In genomic region chr4:41028392-41029076, GRCh38 we compare ENCODE assay signal across 1 cellular context.
TF ChIP-seq lines count a peak whose summit lies in the region.

No MANE protein-coding gene starts in this region.

TF ChIP-seq in HEK293, 187 proteins besides CTCF, POLR2A, EP300 and RAD21 (continued from another document and continues in another):
- TF ChIP-seq ZNF639 (tag by site-specific recombination; IDR thresholded peaks at IDR 0.05) (no peak), ZNF133 (tag by site-specific recombination; IDR thresholded peaks at IDR 0.05) (no peak), ZNF37A (tag by site-specific recombination; IDR thresholded peaks at IDR 0.05) (no peak), ZNF600 (tag by site-specific recombination; IDR thresholded peaks at IDR 0.05) (no peak), REPIN1 (tag by site-specific recombination; IDR thresholded peaks at IDR 0.05; ENCODE audit: low read depth) (no peak), ZNF114 (tag by site-specific recombination; IDR thresholded peaks at IDR 0.05) (no peak), OVOL3 (tag by site-specific recombination; IDR thresholded peaks at IDR 0.05) (no peak), ZBTB11 (tag by site-specific recombination; conservative IDR thresholded peaks at IDR 0.05; ENCODE audit: low read depth) (no peak), PRDM1 (tag by site-specific recombination; IDR thresholded peaks at IDR 0.05) (0 out of 2 replicates have a peak, but pooled peaks have one; percentile 21), SP7 (tag by site-specific recombination; IDR thresholded peaks at IDR 0.05) (no peak), INSM2 (tag by site-specific recombination; IDR thresholded peaks at IDR 0.05) (no peak; the same call in 1 of the 2 replicates), ZNF366 (tag by site-specific recombination; conservative IDR thresholded peaks at IDR 0.05) (peak; percentile 32; the same call in 1 of the 2 replicates), ZNF362 (tag by site-specific recombination; IDR thresholded peaks at IDR 0.05) (no peak), GLIS2 (tag by site-specific recombination; IDR thresholded peaks at IDR 0.05) (no peak), ZNF398 (tag by site-specific recombination; IDR thresholded peaks at IDR 0.05) (no peak), ZBTB17 (tag by site-specific recombination; IDR thresholded peaks at IDR 0.05) (peak; percentile 38; the same call in 1 of the 2 replicates), ZBTB49 (tag by site-specific recombination; IDR thresholded peaks at IDR 0.05; ENCODE audit: low read depth) (no peak), ZNF692 (tag by site-specific recombination; IDR thresholded peaks at IDR 0.05) (no peak), ZNF140 (tag by site-specific recombination; IDR thresholded peaks at IDR 0.05) (no peak), ZNF785 (tag by site-specific recombination; IDR thresholded peaks at IDR 0.05) (no peak), SCRT2 (tag by site-specific recombination; IDR thresholded peaks at IDR 0.05) (no peak), ZNF175 (tag by site-specific recombination; IDR thresholded peaks at IDR 0.05) (no peak), TCF7L2 (IDR thresholded peaks at IDR 0.05; ENCODE audit: borderline replicate concordance, low read depth, low read length) (no peak), ZNF311 (tag by site-specific recombination; IDR thresholded peaks at IDR 0.05; ENCODE audit: borderline replicate concordance) (no peak), PRDM4 (tag by site-specific recombination; IDR thresholded peaks at IDR 0.05) (no peak; the same call in 1 of the 2 replicates), ZNF292 (tag by site-specific recombination; IDR thresholded peaks at IDR 0.05; ENCODE audit: borderline replicate concordance, low read depth) (no peak), ZXDB (tag by site-specific recombination; IDR thresholded peaks at IDR 0.05) (peak; percentile 73), ZFP69B (tag by site-specific recombination; IDR thresholded peaks at IDR 0.05) (no peak), ZNF184 (tag by site-specific recombination; IDR thresholded peaks at IDR 0.05) (no peak), SETDB1 (IDR thresholded peaks at IDR 0.05; ENCODE audit: insufficient read length, low read length) (peak; percentile 39), ZNF626 (tag by site-specific recombination; IDR thresholded peaks at IDR 0.05) (no peak), ZBTB21 (tag by site-specific recombination; IDR thresholded peaks at IDR 0.05) (no peak), ZNF580 (tag by site-specific recombination; IDR thresholded peaks at IDR 0.05) (peak; percentile 48; the same call in 1 of the 2 replicates), ZNF335 (tag by site-specific recombination; conservative IDR thresholded peaks at IDR 0.05) (peak; percentile 21; the same call in 1 of the 2 replicates), ZNF518A (tag by site-specific recombination; conservative IDR thresholded peaks at IDR 0.05; ENCODE audit: low read depth) (0 out of 2 replicates have a peak, but pooled peaks have one; percentile 18)
